Comparison of ENCODE assay signal across 8 cellular contexts in the genomic region with DNA sequence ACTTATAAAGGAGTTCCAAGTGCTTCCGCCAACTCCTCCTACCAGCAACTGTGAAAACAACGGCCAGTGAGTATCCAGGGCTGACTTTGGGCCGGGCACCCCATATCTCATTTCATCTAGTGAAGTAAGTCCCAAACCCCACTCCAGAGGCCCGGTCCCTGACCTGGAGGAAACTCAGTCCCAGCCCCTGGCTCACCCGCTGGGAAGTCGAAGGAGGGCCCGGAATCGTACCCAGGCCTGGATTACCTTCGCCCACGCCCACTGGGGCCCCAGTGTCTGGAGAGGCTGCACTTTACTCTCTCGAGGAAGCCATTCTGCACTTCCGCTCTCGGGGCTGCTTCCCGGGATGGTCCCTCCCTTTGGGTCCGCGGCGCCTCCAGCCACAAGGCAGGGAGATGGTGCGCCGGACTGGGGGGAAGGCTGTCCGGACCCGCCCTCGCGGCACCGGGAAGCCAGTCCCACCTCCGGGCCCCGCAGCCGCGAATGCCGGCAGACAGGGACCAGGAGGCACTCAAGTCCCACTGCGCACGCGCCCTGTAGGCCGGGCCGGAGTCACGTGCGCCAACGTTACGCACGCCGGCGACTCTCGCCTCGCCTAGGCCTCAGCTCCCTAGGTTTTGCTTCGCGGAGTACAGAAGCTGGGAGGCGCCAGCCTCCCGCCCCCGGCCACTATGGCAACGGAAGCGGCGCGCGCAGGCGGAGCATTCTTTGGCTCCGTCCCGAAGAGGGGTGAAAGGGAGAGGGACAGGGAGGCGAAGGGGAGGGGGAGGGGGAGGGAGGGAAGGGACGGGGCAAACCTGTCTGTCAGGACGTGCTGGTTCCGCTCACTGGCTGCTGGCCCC. TPM values are rescaled to one million over a fixed set of nuclear protein-coding genes. Genes with fewer than 3 reads are reported as not detected.
DNase-seq lines count a peak whose midpoint lies in the region; ATAC-seq and TF ChIP-seq lines count a peak whose summit lies in the region.

A gene with protein sequence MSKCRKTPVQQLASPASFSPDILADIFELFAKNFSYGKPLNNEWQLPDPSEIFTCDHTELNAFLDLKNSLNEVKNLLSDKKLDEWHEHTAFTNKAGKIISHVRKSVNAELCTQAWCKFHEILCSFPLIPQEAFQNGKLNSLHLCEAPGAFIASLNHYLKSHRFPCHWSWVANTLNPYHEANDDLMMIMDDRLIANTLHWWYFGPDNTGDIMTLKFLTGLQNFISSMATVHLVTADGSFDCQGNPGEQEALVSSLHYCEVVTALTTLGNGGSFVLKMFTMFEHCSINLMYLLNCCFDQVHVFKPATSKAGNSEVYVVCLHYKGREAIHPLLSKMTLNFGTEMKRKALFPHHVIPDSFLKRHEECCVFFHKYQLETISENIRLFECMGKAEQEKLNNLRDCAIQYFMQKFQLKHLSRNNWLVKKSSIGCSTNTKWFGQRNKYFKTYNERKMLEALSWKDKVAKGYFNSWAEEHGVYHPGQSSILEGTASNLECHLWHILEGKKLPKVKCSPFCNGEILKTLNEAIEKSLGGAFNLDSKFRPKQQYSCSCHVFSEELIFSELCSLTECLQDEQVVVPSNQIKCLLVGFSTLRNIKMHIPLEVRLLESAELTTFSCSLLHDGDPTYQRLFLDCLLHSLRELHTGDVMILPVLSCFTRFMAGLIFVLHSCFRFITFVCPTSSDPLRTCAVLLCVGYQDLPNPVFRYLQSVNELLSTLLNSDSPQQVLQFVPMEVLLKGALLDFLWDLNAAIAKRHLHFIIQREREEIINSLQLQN (minus strand): TSS at position 513 of the 842 bp plus-strand sequence. CDS start 3,482 bp downstream, outside the sequence.

- H3K4me1 Mint-ChIP-seq in activated T-cell treated with anti-CD3 and anti-CD28 coated beads, Interleukin-2, amount 50 U/mL, for 4 hours (ENCODE audit: low read depth): peaks cover 28% of the 10 kb centered on the region

- DNase-seq in DMS153 treated with DMSO at 0.1 percent for 48 hours (lab: John Stamatoyannopoulos, UW; ENCODE audit: unreplicated experiment) (peak; percentile 94), KBM-7 (peak; percentile 88)
- peak; percentile 85 for DNase-seq in activated T-cell treated with anti-CD3 and anti-CD28 coated beads, Interleukin-2, amount 50 U/mL, for 4 hours
- DNase-seq in stimulated activated CD8-positive, alpha-beta memory T cell treated with anti-CD3 and anti-CD28 coated beads, Interleukin-7, amount 100 ng/mL, for 4 hours (ENCODE audit: low read depth in 2 of 2): peak; percentile 79 to 88

- H3K36me3 Mint-ChIP-seq in activated T-cell treated with anti-CD3 and anti-CD28 coated beads, Interleukin-2, amount 50 U/mL, for 4 hours (ENCODE audit: insufficient read depth): peaks cover 37% of the 10 kb centered on the region

- peak within 1 kb of the TSS; percentile 93 for H3K27ac ChIP-seq in muscle layer of duodenum (ENCODE audit: low read length)

- peak within 1 kb of the TSS; percentile 84 for H3K4me3 Mint-ChIP-seq in activated T-cell treated with anti-CD3 and anti-CD28 coated beads, Interleukin-2, amount 50 U/mL, for 4 hours

- peaks cover 16% of the 10 kb centered on the region for H3K9me3 Mint-ChIP-seq in activated T-cell treated with anti-CD3 and anti-CD28 coated beads, Interleukin-2, amount 50 U/mL, for 4 hours

- H3K4me1 ChIP-seq in muscle layer of duodenum (ENCODE audit: control insufficient read depth in 1 of 2, insufficient read depth in 2 of 2, low read length in 2 of 2): peaks cover 10 to 11% of the 10 kb centered on the region in 2 donors

- peak; percentile 92 for ATAC-seq in GM21717 (IDR thresholded peaks at IDR 0.05; ENCODE audit: unreplicated experiment)
- ATAC-seq in activated T-cell treated with anti-CD3 and anti-CD28 coated beads, Interleukin-2, amount 50 U/mL, for 4 hours: peak; percentile 97 to 98
- peak; percentile 97 for ATAC-seq in esophagus mucosa

- peaks cover 21 to 28% of the 10 kb centered on the region in 2 donors for H3K36me3 ChIP-seq in muscle layer of duodenum (ENCODE audit: control insufficient read depth in 1 of 2, insufficient read depth in 2 of 2, low read length in 2 of 2)

- H3K4me3 ChIP-seq in muscle layer of duodenum (ENCODE audit: low read depth in 1 of 2, low read length in 2 of 2): peak within 1 kb of the TSS; percentile 87 to 90

- H3K27me3 ChIP-seq in muscle layer of duodenum (ENCODE audit: low read depth, low read length): no peaks in the 10 kb centered on the region

- in situ Hi-C loops in KBM-7 (cut with MboI; ENCODE audit: low pct_unique_long_range_greater_than_20kb, low sequenced_read_pairs): no loop called here

- H3K9me3 ChIP-seq in muscle layer of duodenum (ENCODE audit: control insufficient read depth in 1 of 2, low read length in 2 of 2): no peaks in the 10 kb centered on the region

- H3K27me3 Mint-ChIP-seq in activated T-cell treated with anti-CD3 and anti-CD28 coated beads, Interleukin-2, amount 50 U/mL, for 4 hours (ENCODE audit: low read depth): peaks cover 23% of the 10 kb centered on the region

TF ChIP-seq in PFSK-1, 5 proteins besides CTCF, POLR2A, EP300 and RAD21:
- peak; percentile 43; the same call in 1 of the 2 replicates for TF ChIP-seq POLR2AphosphoS5 (IDR thresholded peaks at IDR 0.05; ENCODE audit: low read depth, low read length)
- peak; percentile 49 for TF ChIP-seq FOXP2 (optimal IDR thresholded peaks at IDR 0.05; ENCODE audit: borderline replicate concordance, extremely low read depth, extremely low read length, insufficient read depth)
- TF ChIP-seq TAF1 (IDR thresholded peaks at IDR 0.05; ENCODE audit: borderline replicate concordance, insufficient read depth, low read length): no peak

RNA-seq across cellular contexts. Expression of the gene that starts here (rescaled TPM):
- 4.4 TPM for polyA plus RNA-seq in PFSK-1 (2012; ENCODE audit: insufficient read length, low read depth)
- total RNA-seq in activated T-cell treated with anti-CD3 and anti-CD28 coated beads, Interleukin-2, amount 50 U/mL, for 4 hours: 10 to 100 TPM; 19.4 to 25.8 (median 24.3) TPM
- total RNA-seq in esophagus mucosa: 18.7 TPM

Comparison
In these comparisons a context has a peak if more than half of its experiments do, and no peak if none do; other contexts are left out.
1. Peak in every context shown above with its lines: DNase-seq, ATAC-seq, H3K4me3 ChIP-seq and H3K27ac ChIP-seq.